Comparison of ENCODE assay signal across 12 cellular contexts in genomic region chr14:51293149-51293925, GRCh38. TPM values are rescaled to one million over a fixed set of nuclear protein-coding genes. Genes with fewer than 3 reads are reported as not detected.
DNase-seq lines count a peak whose midpoint lies in the region; ATAC-seq and TF ChIP-seq lines count a peak whose summit lies in the region.
"Had no signal": no experiment of that assay in that cellular context is flagged by ENCODE, and none has a peak within 500 bp of the region (broad histone marks: within the 10 kb centered on the region; RNA-seq: fewer than 3 reads in every experiment).

No MANE protein-coding gene starts in this region.

- in situ Hi-C loops in brain microvascular endothelial cell (cut with HindIII; ENCODE audit: low pct_ligation_motif_present, low sequenced_read_pairs), result no loop called here

- DNase-seq in EL, result peak; percentile 44
- DNase-seq in brain microvascular endothelial cell, result peak; percentile 33
- DNase-seq in left ventricle myocardium superior, result peak; percentile 73
- no peak for DNase-seq in activated CD8-positive, alpha-beta memory T cell treated with anti-CD3 and anti-CD28 coated beads for 24 hours
- DNase-seq in NCI-H226, result no peak
- DNase-seq: activated naive CD8-positive, alpha-beta T cell treated with anti-CD3 and anti-CD28 coated beads, Interleukin-2, amount 50 U/mL, for 24 hours; islet precursor cell; T-helper 17 cell had no signal

- intact Hi-C loops in left ventricle myocardium superior (cut with micrococcal nuclease), result no loop called here

- H3K4me2 ChIP-seq in skeletal muscle satellite cell (ENCODE audit: low read length), result peak overlapping the region; percentile 28

- H3K27ac ChIP-seq in brain microvascular endothelial cell, result no peak overlapping the region
- H3K27ac ChIP-seq: parathyroid adenoma had no signal

- H3K4me1 ChIP-seq in skeletal muscle satellite cell (ENCODE audit: control insufficient read depth, insufficient read depth, low read length), result peaks cover 33% of the 10 kb centered on the region
- H3K4me1 ChIP-seq: parathyroid adenoma had no signal

- H3K9me3 ChIP-seq in skeletal muscle satellite cell (replicated peaks; ENCODE audit: low read length), result no peaks in the 10 kb centered on the region

- H3K9ac ChIP-seq in skeletal muscle satellite cell (ENCODE audit: low read depth, low read length), result peak overlapping the region; percentile 59
- H3K9ac ChIP-seq: parathyroid adenoma had no signal

- ATAC-seq in left ventricle myocardium superior (peak; percentile 90), GM21576 (IDR thresholded peaks at IDR 0.05; ENCODE audit: unreplicated experiment) (no peak)
- no peak for ATAC-seq in activated CD4-positive, CD25-positive, alpha-beta regulatory T cell treated with anti-CD3 and anti-CD28 coated beads, Interleukin-2, amount 50 U/mL, for 24 hours
- ATAC-seq: activated naive CD8-positive, alpha-beta T cell treated with anti-CD3 and anti-CD28 coated beads, Interleukin-2, amount 50 U/mL, for 24 hours; T-helper 17 cell had no signal

- H3K4me3 ChIP-seq in brain microvascular endothelial cell (ENCODE audit: low read depth, low read length) (no peak overlapping the region), skeletal muscle satellite cell (ENCODE audit: low read length) (no peak overlapping the region)

- no peaks in the 10 kb centered on the region for H3K27me3 ChIP-seq in brain microvascular endothelial cell (replicated peaks)
- H3K27me3 ChIP-seq in skeletal muscle satellite cell (ENCODE audit: control insufficient read depth, insufficient read depth, low read length), result no peaks in the 10 kb centered on the region

- no peak for TF ChIP-seq CTCF in brain microvascular endothelial cell (IDR thresholded peaks at IDR 0.05; ENCODE audit: low read depth, low read length, missing control alignments)

- H3K36me3 ChIP-seq in brain microvascular endothelial cell (replicated peaks), result no peaks in the 10 kb centered on the region
- no peaks in the 10 kb centered on the region for H3K36me3 ChIP-seq in skeletal muscle satellite cell (ENCODE audit: insufficient read depth, low read length)

RNA-seq across cellular contexts. Expression of gene TMX1, which starts 53.3 kb away (rescaled TPM):
- total RNA-seq in left ventricle myocardium superior, result 8.9 TPM
- 66.0 and 85.9 TPM in 2 replicates for total RNA-seq in skeletal muscle satellite cell (2012; rRNA removed)

Comparison
In these comparisons a context has a peak if more than half of its experiments do, and no peak if none do; other contexts are left out.
1. DNase-seq: peak in EL (single experiment), brain microvascular endothelial cell (single experiment) and left ventricle myocardium superior (single experiment); none in activated CD8-positive, alpha-beta memory T cell treated with anti-CD3 and anti-CD28 coated beads for 24 hours (single experiment) and NCI-H226 (single experiment).